ENCODE assay signal across 8 cellular contexts in genomic region chrX:100928660-100929613, GRCh38. TPM values are rescaled to one million over a fixed set of nuclear protein-coding genes. Genes with fewer than 3 reads are reported as not detected.
DNase-seq lines count a peak whose midpoint lies in the region; ATAC-seq and TF ChIP-seq lines count a peak whose summit lies in the region.

Gene XKRX (minus strand): TSS chrX:100928917. CDS start chrX:100928304, 613 bp downstream.

- H3K4me3 ChIP-seq in GM12865 (ENCODE audit: low read depth, low read length) = peak within 1 kb of the TSS; percentile 54

- no peak for TF ChIP-seq CTCF in GM12865 (IDR thresholded peaks at IDR 0.05; ENCODE audit: insufficient read depth, low read depth, low read length, missing control alignments)
- TF ChIP-seq CTCF in glutamatergic neuron (IDR thresholded peaks at IDR 0.05; ENCODE audit: partially characterized antibody, unreplicated experiment) = no peak

- peak; percentile 68 for ATAC-seq in HG02588 (IDR thresholded peaks at IDR 0.05; ENCODE audit: unreplicated experiment)

- H3K4me1 Mint-ChIP-seq in glutamatergic neuron (ENCODE audit: low read depth, unreplicated experiment) = no peaks in the 10 kb centered on the region

- DNase-seq in GM12865 (ENCODE audit: low read depth) (peak; percentile 52), NCI-H345 (lab: John Stamatoyannopoulos, UW) (peak; percentile 70), glutamatergic neuron (peak; percentile 33), putamen (ENCODE audit: low spot score) (peak; percentile 1), GM19240 (ENCODE audit: insufficient read length, low spot score) (no peak), AML-193 (lab: John Stamatoyannopoulos, UW) (no peak)
- DNase-seq in activated T-cell treated with anti-CD3 and anti-CD28 coated beads, Interleukin-2, amount 50 U/mL, for 48 hours = peak; percentile 54 to 64

- H3K36me3 Mint-ChIP-seq in glutamatergic neuron (ENCODE audit: unreplicated experiment) = peaks cover 7% of the 10 kb centered on the region

- H3K27ac Mint-ChIP-seq in glutamatergic neuron (ENCODE audit: unreplicated experiment) = no peak within 1 kb of the TSS

- H3K9me3 Mint-ChIP-seq in glutamatergic neuron (ENCODE audit: unreplicated experiment) = no peaks in the 10 kb centered on the region

- H3K27me3 Mint-ChIP-seq in glutamatergic neuron (ENCODE audit: unreplicated experiment) = peaks cover 1% of the 10 kb centered on the region

- H3K4me3 Mint-ChIP-seq in glutamatergic neuron (ENCODE audit: unreplicated experiment) = peak within 1 kb of the TSS; percentile 89

RNA-seq across cellular contexts. Expression of gene XKRX, which starts in this region (rescaled TPM):
- total RNA-seq in glutamatergic neuron (ENCODE audit: unreplicated experiment) = not detected

Comparison
In these comparisons a context has a peak if more than half of its experiments do, and no peak if none do; other contexts are left out.
1. Peak in DNase-seq in glutamatergic neuron; RNA of the gene not detected or under 1 TPM.
2. DNase-seq: peak in GM12865 (single experiment), NCI-H345 (single experiment), activated T-cell treated with anti-CD3 and anti-CD28 coated beads, Interleukin-2, amount 50 U/mL, for 48 hours (2 of 2) and putamen (single experiment); none in GM19240 (single experiment) and AML-193 (0 of 2).